In the genomic region with DNA sequence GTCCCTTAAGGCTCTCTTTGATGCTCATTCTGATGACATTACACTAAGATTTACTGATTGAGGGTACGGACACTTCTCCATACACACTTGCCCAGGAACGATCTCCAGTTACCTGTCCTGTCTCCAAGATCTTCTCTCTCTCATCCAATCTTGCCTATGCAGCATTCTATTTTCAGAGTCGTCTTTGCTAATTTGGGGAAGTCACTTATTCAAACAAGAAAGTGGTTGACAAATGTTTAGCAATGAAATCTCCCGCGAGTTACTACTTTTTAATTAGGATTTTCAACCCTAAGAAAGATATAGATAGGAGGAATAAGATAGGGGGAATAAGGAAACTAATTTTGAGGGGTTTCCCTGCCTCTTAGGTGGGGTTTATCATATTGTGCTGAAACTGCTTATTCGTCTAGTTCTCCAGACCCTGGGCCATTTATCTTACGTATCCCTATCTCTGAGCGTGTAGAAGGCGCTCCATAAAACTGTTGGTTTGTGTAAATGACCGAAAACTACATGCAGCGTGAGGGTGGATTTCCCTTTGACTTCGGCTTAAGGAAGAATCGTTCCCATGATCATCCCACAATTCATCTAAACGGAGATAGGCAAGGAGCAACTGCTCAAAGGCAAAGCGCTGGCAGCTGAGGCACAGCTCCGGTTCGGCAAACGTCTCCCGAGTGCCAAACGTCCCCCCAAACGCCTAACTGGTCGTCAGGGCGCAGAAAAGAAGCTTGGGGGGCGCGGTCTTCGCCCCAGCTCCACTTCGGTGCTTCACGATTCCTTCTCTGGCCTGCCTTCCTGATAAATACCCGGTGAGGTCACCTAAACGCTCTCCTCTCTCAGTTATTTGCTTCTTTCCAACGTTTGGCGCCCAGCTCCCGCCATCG, we compare ENCODE assay signal across 8 cellular contexts. TPM values are rescaled to one million over a fixed set of nuclear protein-coding genes. Genes with fewer than 3 reads are reported as not detected.
DNase-seq lines count a peak whose midpoint lies in the region; ATAC-seq and TF ChIP-seq lines count a peak whose summit lies in the region.

No MANE protein-coding gene starts in this region.

- H3K27ac Mint-ChIP-seq in naive B cell: peak overlapping the region; percentile 97 to 99 (median 97)

- H3K27me3 Mint-ChIP-seq in naive B cell: no peaks in the 10 kb centered on the region

- peak overlapping the region; percentile 94 to 98 (median 98) for H3K4me3 Mint-ChIP-seq in naive B cell

- no peaks in the 10 kb centered on the region for H3K4me1 ChIP-seq in SJCRH30

- H3K36me3 Mint-ChIP-seq in naive B cell: peaks cover 0 to 4% of the 10 kb centered on the region in 2 donors

- DNase-seq in AG10803 (ENCODE audit: low read depth): peak; percentile 36
- DNase-seq in SJCRH30: peak in 1 of 2 experiments; percentile 4
- DNase-seq in epithelial cell of proximal tubule (ENCODE audit: low read depth): no peak
- no peak for DNase-seq in naive B cell
- DNase-seq in activated CD4-positive, alpha-beta T cell treated with anti-CD3 and anti-CD28 coated beads for 4 hours: no peak

- ATAC-seq in GM19025 (IDR thresholded peaks at IDR 0.05; ENCODE audit: low read depth, unreplicated experiment) (peak; percentile 0), HG03520 (IDR thresholded peaks at IDR 0.05; ENCODE audit: unreplicated experiment) (peak; percentile 7), naive B cell (ENCODE audit: low read depth in 2 of 2) (peak; percentile 3 to 7), GM21367 (IDR thresholded peaks at IDR 0.05; ENCODE audit: unreplicated experiment) (no peak)

- 0 out of 2 replicates have a peak, but pooled peaks cover 4% of the 10 kb centered on the region for H3K36me3 ChIP-seq in SJCRH30

- peak overlapping the region; percentile 94 for H3K27ac ChIP-seq in SJCRH30

- H3K4me3 ChIP-seq in AG10803 (ENCODE audit: low read length) (peak overlapping the region; percentile 94), SJCRH30 (peak overlapping the region; percentile 95), epithelial cell of proximal tubule (ENCODE audit: low read depth, low read length) (peak overlapping the region; percentile 79)

- peaks cover 30 to 39% (median 35%) of the 10 kb centered on the region in 3 donors for H3K4me1 Mint-ChIP-seq in naive B cell

- H3K27me3 ChIP-seq in SJCRH30: no peaks in the 10 kb centered on the region

- no peaks in the 10 kb centered on the region for H3K9me3 ChIP-seq in SJCRH30 (replicated peaks)

- TF ChIP-seq CTCF in AG10803 (conservative IDR thresholded peaks at IDR 0.05; ENCODE audit: low read length) (no peak), epithelial cell of proximal tubule (conservative IDR thresholded peaks at IDR 0.05; ENCODE audit: low read depth, low read length) (no peak)

- no peaks in the 10 kb centered on the region for H3K9me3 Mint-ChIP-seq in naive B cell

RNA-seq across cellular contexts. Expression of gene APIP, which starts 0.8 kb away (rescaled TPM):
- 42.3 and 43.2 TPM in 2 replicates for total RNA-seq in SJCRH30 (2014; rRNA removed; shearing (Covaris generic))
- total RNA-seq in epithelial cell of proximal tubule: 21.6 and 26.0 TPM in 2 replicates
- 10 to 100 TPM; 18.9 to 74.8 (median 22.4) TPM for polyA plus RNA-seq in naive B cell (ENCODE audit: low read depth in 6 of 6)

RNA-seq across cellular contexts. Expression of gene PDHX, which starts 1.0 kb away (rescaled TPM):
- 20.6 and 25.6 TPM in 2 replicates for total RNA-seq in SJCRH30 (2014; rRNA removed; shearing (Covaris generic))
- total RNA-seq in epithelial cell of proximal tubule: 19.3 and 26.1 TPM in 2 replicates
- 10 to 100 TPM; 14.2 to 19.8 (median 19.0) TPM for polyA plus RNA-seq in naive B cell (ENCODE audit: low read depth in 6 of 6)
